8 cellular contexts compared by ENCODE assay signal in the genomic region with DNA sequence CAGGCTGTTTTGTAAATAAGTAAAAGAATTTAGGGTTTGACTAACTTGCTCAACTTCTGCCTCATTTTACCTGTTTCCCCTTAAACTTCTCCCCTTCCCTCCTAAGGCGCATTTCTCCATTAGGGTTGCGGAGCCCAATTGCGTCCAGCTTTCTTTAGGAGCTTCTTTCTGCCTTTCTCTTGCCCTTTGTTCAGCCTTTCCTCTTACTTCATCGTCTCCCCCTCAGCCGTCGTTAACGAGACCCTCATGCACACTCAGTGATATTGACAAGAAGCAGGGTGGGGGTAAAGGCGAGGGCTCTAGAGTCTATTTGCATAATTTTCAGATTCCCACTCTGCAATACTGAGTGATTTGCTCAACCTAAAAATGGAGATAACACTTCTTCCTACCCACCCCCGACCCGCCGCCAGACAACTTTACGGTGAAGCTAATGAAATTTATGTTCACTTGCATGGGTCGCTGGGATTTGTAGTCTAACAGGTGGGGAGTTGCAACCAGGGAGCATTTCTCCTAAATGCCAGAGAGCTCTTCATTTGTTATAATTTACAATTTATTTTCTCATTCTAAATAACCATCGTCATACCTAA. TPM values are rescaled to one million over a fixed set of nuclear protein-coding genes. Genes with fewer than 3 reads are reported as not detected.
A peak's percentile ranks its signal among the peaks of the same experiment; 100 is the strongest.
DNase-seq lines count a peak whose midpoint lies in the region; ATAC-seq and TF ChIP-seq lines count a peak whose summit lies in the region.

No MANE protein-coding gene starts in this region.

- peaks cover 10% of the 10 kb centered on the region for H3K4me1 ChIP-seq in Panc1 (ENCODE audit: control insufficient read depth, insufficient read depth, low read length)
- peaks cover 19% of the 10 kb centered on the region for H3K4me1 ChIP-seq in adipocyte (ENCODE audit: control insufficient read depth, insufficient read depth, low read length)

- no peaks in the 10 kb centered on the region for H3K27me3 ChIP-seq in Panc1 (ENCODE audit: control insufficient read depth, insufficient read depth, low read length)
- H3K27me3 ChIP-seq in adipocyte (replicated peaks; ENCODE audit: control insufficient read depth, insufficient read depth, low read length), result no peaks in the 10 kb centered on the region
- no peaks in the 10 kb centered on the region for H3K27me3 ChIP-seq in kidney epithelial cell (ENCODE audit: control insufficient read depth, insufficient read depth, low read length)

- H3K36me3 ChIP-seq in Panc1 (ENCODE audit: control insufficient read depth, insufficient read depth, low read length) (no peaks in the 10 kb centered on the region; the same call in 1 of the 2 replicates), adipocyte (ENCODE audit: control insufficient read depth, insufficient read depth, low read length, severe bottlenecking) (no peaks in the 10 kb centered on the region), kidney epithelial cell (ENCODE audit: control insufficient read depth, insufficient read depth, low read length) (no peaks in the 10 kb centered on the region)

- no peaks in the 10 kb centered on the region for H3K9me3 ChIP-seq in Panc1 (ENCODE audit: control insufficient read depth, insufficient read depth, low read depth, low read length)
- no peaks in the 10 kb centered on the region for H3K9me3 ChIP-seq in adipocyte (ENCODE audit: control insufficient read depth, low read length)

- H3K4me3 ChIP-seq in Panc1 (ENCODE audit: low read depth in 2 of 2, low read length in 2 of 2) (peak overlapping the region; percentile 82 to 87), adipocyte (ENCODE audit: low read length) (peak overlapping the region; percentile 95), kidney epithelial cell (ENCODE audit: low read depth, low read length) (peak overlapping the region; percentile 96)

- peak; percentile 4 for DNase-seq in NCI-H1436 (lab: John Stamatoyannopoulos, UW)
- DNase-seq in NCI-H1436 treated with DMSO at 0.1 percent for 48 hours (lab: John Stamatoyannopoulos, UW), result no peak
- no peak for DNase-seq in Panc1 (ENCODE audit: low read depth, low spot score)
- DNase-seq in adipocyte (ENCODE audit: low read depth), result no peak
- no peak for DNase-seq in kidney epithelial cell (ENCODE audit: low read depth)
- DNase-seq in stimulated activated CD4-positive, alpha-beta T cell treated with anti-CD3 and anti-CD28 coated beads, Interleukin-4, amount 100 ng/mL, for 4 hours, result peak; percentile 12 to 31
- DNase-seq in NCI-H1048 (lab: John Stamatoyannopoulos, UW), result no peak

- in situ Hi-C loops in Panc1 (cut with HindIII; ENCODE audit: low pct_unique_long_range_greater_than_20kb, low sequenced_read_pairs), result no loop called here

- CTCF ChIA-PET in Panc1 (lab: Charles Lee), result no interaction called here

- TF ChIP-seq CTCF in Panc1 (IDR thresholded peaks at IDR 0.05), result no peak
- no peak for TF ChIP-seq CTCF in kidney epithelial cell (IDR thresholded peaks at IDR 0.05; ENCODE audit: insufficient read depth, low read length, poor library complexity, severe bottlenecking)

- intact Hi-C loops in Panc1 (cut with micrococcal nuclease; ENCODE audit: unreplicated experiment), result no loop called here

- BruUV-seq in Panc1 (replicated peaks; lab: Mats Ljungman, UMichigan), result TSS peak; percentile 76

- ATAC-seq in Panc1, result no peak
- no peak for ATAC-seq in GM21825 (IDR thresholded peaks at IDR 0.05; ENCODE audit: unreplicated experiment)

- peak overlapping the region; percentile 93 for H3K9ac ChIP-seq in adipocyte (ENCODE audit: low read length)

- POLR2A ChIA-PET in Panc1 (lab: Charles Lee), result interaction anchor here (0.6 kb wide), 2 partner anchors 182 to 1914 kb away, joined by 3 to 9 read pairs; no protein-coding TSS in a partner anchor

- H3K27ac ChIP-seq in Panc1 (ENCODE audit: low read length), result peak overlapping the region; percentile 81

RNA-seq across cellular contexts. Expression of gene TBC1D2, which starts 1.3 kb away (rescaled TPM):
- total RNA-seq in Panc1 (2021; ENCODE audit: unreplicated experiment) (2.4 TPM), kidney epithelial cell (21.4 and 23.6 TPM in 2 replicates)
- polyA plus RNA-seq in Panc1 (2012; ENCODE audit: insufficient read length), result 1.8 TPM

Comparison
In these comparisons a context has a peak if more than half of its experiments do, and no peak if none do; other contexts are left out.
1. DNase-seq: peak in NCI-H1436 (single experiment) and stimulated activated CD4-positive, alpha-beta T cell treated with anti-CD3 and anti-CD28 coated beads, Interleukin-4, amount 100 ng/mL, for 4 hours (2 of 2); none in NCI-H1436 treated with DMSO at 0.1 percent for 48 hours (single experiment), Panc1 (single experiment), adipocyte (single experiment), kidney epithelial cell (single experiment) and NCI-H1048 (single experiment).
2. Peak in every context shown above with its lines, with median percentiles within 50 percentile points of each other: H3K4me3 ChIP-seq.